17 cellular contexts compared by ENCODE assay signal in genomic region chr16:12141073-12141472, GRCh38.
"Had no signal": no experiment of that assay in that cellular context is flagged by ENCODE, and none has a peak within 500 bp of the region (broad histone marks: within the 10 kb centered on the region; RNA-seq: fewer than 3 reads in every experiment).

No MANE protein-coding gene starts in this region.

- ATAC-seq: activated CD4-positive, CD25-positive, alpha-beta regulatory T cell treated with anti-CD3 and anti-CD28 coated beads, Interleukin-2, amount 50 U/mL, for 24 hours; left lung had no signal

- DNase-seq: activated CD8-positive, alpha-beta memory T cell treated with anti-CD3 and anti-CD28 coated beads for 24 hours; aorta; foreskin melanocyte; head of caudate nucleus; islet precursor cell; left lung; mesenchymal stem cell; nephron progenitor cell; SIG-M5; small intestine; stimulated activated CD4-positive, alpha-beta T cell treated with anti-CD3 and anti-CD28 coated beads, Interleukin-2, amount 100 ng/mL, for 24 hours; stimulated activated naive CD4-positive, alpha-beta T cell treated with Interleukin-2 at 50 U/mL for 16 hours; T-helper 2 cell had no signal

- H3K27me3 Mint-ChIP-seq: activated naive CD8-positive, alpha-beta T cell; type B pancreatic cell had no signal

- H3K4me3 Mint-ChIP-seq: activated naive CD8-positive, alpha-beta T cell; nephron progenitor cell; type B pancreatic cell had no signal

- H3K27ac ChIP-seq: left lung, suprapubic skin had no signal

- H3K27ac Mint-ChIP-seq: activated naive CD8-positive, alpha-beta T cell; type B pancreatic cell had no signal

- H3K36me3 ChIP-seq: left lung had no signal

- H3K9me3 ChIP-seq: left lung, suprapubic skin had no signal

- H3K4me3 ChIP-seq: left lung, suprapubic skin had no signal

- H3K27me3 ChIP-seq: left lung, suprapubic skin had no signal

- H3K4me1 ChIP-seq: left lung, suprapubic skin had no signal
